Comparison of ENCODE assay signal across 1 cellular context in genomic region chr19:42762782-42763181, GRCh38.
TF ChIP-seq lines count a peak whose summit lies in the region.

No MANE protein-coding gene starts in this region.

TF ChIP-seq in IMR-90, 13 proteins besides CTCF, POLR2A, EP300 and RAD21 (continued from another document):
- TF ChIP-seq ELK1 (IDR thresholded peaks at IDR 0.05; ENCODE audit: borderline replicate concordance, low read depth, low read length): no peak
